ENCODE assay signal across 14 cellular contexts in genomic region chr2:203097735-203098134, GRCh38.
DNase-seq lines count a peak whose midpoint lies in the region; ATAC-seq and TF ChIP-seq lines count a peak whose summit lies in the region.
"Had no signal": no experiment of that assay in that cellular context is flagged by ENCODE, and none has a peak within 500 bp of the region (broad histone marks: within the 10 kb centered on the region; RNA-seq: fewer than 3 reads in every experiment).

No MANE protein-coding gene starts in this region.

- H3K9me3 ChIP-seq in AG04450 (ENCODE audit: control insufficient read depth, insufficient read depth, low read length): no peaks in the 10 kb centered on the region

- in situ Hi-C loops in astrocyte of the spinal cord (cut with HindIII; ENCODE audit: low sequenced_read_pairs): no loop called here

- no peak for ATAC-seq in activated naive CD4-positive, alpha-beta T cell treated with anti-CD3 and anti-CD28 coated beads, Interleukin-2, amount 50 U/mL, for 72 hours
- ATAC-seq in activated naive CD8-positive, alpha-beta T cell treated with anti-CD3 and anti-CD28 coated beads, Interleukin-2, amount 50 U/mL, for 24 hours: no peak
- ATAC-seq: naive thymus-derived CD8-positive, alpha-beta T cell had no signal

- TF ChIP-seq CTCF in AG04450 (IDR thresholded peaks at IDR 0.05; ENCODE audit: low read depth, low read length) (peak; percentile 42), astrocyte of the spinal cord (IDR thresholded peaks at IDR 0.05; ENCODE audit: low read depth, low read length) (peak; percentile 32), kidney epithelial cell (IDR thresholded peaks at IDR 0.05; ENCODE audit: insufficient read depth, low read length, poor library complexity, severe bottlenecking) (peak; percentile 32)

- H3K27me3 Mint-ChIP-seq in activated naive CD8-positive, alpha-beta T cell treated with anti-CD3 and anti-CD28 coated beads, Interleukin-2, amount 50 U/mL, for 24 hours: no peaks in the 10 kb centered on the region
- H3K27me3 Mint-ChIP-seq: brain; naive thymus-derived CD8-positive, alpha-beta T cell had no signal

- DNase-seq in AG04450 (ENCODE audit: low read depth, low spot score) (no peak), HEK293T (ENCODE audit: extremely low spot score) (peak; percentile 17), astrocyte of the spinal cord (ENCODE audit: low read depth, low spot score) (no peak), kidney epithelial cell (ENCODE audit: low read depth) (no peak), NCI-H1092 treated with DMSO at 0.1 percent for 48 hours (lab: John Stamatoyannopoulos, UW) (no peak), H4 (ENCODE audit: low spot score) (no peak)
- no peak for DNase-seq in activated naive CD4-positive, alpha-beta T cell treated with anti-CD3 and anti-CD28 coated beads, Interleukin-2, amount 50 U/mL, for 72 hours (ENCODE audit: low spot score in 2 of 2)
- DNase-seq in activated naive CD8-positive, alpha-beta T cell treated with anti-CD3 and anti-CD28 coated beads, Interleukin-2, amount 50 U/mL, for 24 hours: no peak
- DNase-seq: head of caudate nucleus; naive thymus-derived CD8-positive, alpha-beta T cell; NCI-H1436 treated with DMSO at 0.1 percent for 48 hours; SHP77; stimulated activated CD4-positive, alpha-beta T cell treated with anti-CD3 and anti-CD28 coated beads, Interleukin-2, amount 100 ng/mL, for 48 hours had no signal

- H3K27ac Mint-ChIP-seq in activated naive CD4-positive, alpha-beta T cell treated with anti-CD3 and anti-CD28 coated beads, Interleukin-2, amount 50 U/mL, for 72 hours: no peak overlapping the region
- no peak overlapping the region for H3K27ac Mint-ChIP-seq in activated naive CD8-positive, alpha-beta T cell treated with anti-CD3 and anti-CD28 coated beads, Interleukin-2, amount 50 U/mL, for 24 hours
- H3K27ac Mint-ChIP-seq: brain; naive thymus-derived CD8-positive, alpha-beta T cell had no signal

- CTCF ChIA-PET in AG04450 (lab: Charles Lee) (no interaction called here), HEK293T (lab: Yijun Ruan, JAX) (no interaction called here)

- no peaks in the 10 kb centered on the region for H3K36me3 ChIP-seq in kidney epithelial cell (ENCODE audit: control insufficient read depth, insufficient read depth, low read length)

- H3K4me3 Mint-ChIP-seq in activated naive CD8-positive, alpha-beta T cell treated with anti-CD3 and anti-CD28 coated beads, Interleukin-2, amount 50 U/mL, for 24 hours: no peak overlapping the region
- H3K4me3 Mint-ChIP-seq: brain; naive thymus-derived CD8-positive, alpha-beta T cell had no signal

- no peaks in the 10 kb centered on the region for H3K4me1 Mint-ChIP-seq in activated naive CD8-positive, alpha-beta T cell treated with anti-CD3 and anti-CD28 coated beads, Interleukin-2, amount 50 U/mL, for 24 hours
- H3K4me1 Mint-ChIP-seq: brain; naive thymus-derived CD8-positive, alpha-beta T cell had no signal

- POLR2A ChIA-PET in AG04450 (lab: Yijun Ruan, JAX) (no interaction called here), HEK293T (lab: Yijun Ruan, JAX) (no interaction called here)

- peaks cover 0 to 1% of the 10 kb centered on the region in 2 donors for H3K9me3 Mint-ChIP-seq in activated naive CD4-positive, alpha-beta T cell treated with anti-CD3 and anti-CD28 coated beads, Interleukin-2, amount 50 U/mL, for 72 hours
- H3K9me3 Mint-ChIP-seq in activated naive CD8-positive, alpha-beta T cell treated with anti-CD3 and anti-CD28 coated beads, Interleukin-2, amount 50 U/mL, for 24 hours: no peaks in the 10 kb centered on the region

- H3K27me3 ChIP-seq in AG04450 (ENCODE audit: control insufficient read depth, insufficient read depth, low read length): no peaks in the 10 kb centered on the region
- H3K27me3 ChIP-seq in kidney epithelial cell (ENCODE audit: control insufficient read depth, insufficient read depth, low read length): no peaks in the 10 kb centered on the region

- no peak overlapping the region for H3K27ac ChIP-seq in AG04450 (ENCODE audit: low read depth, low read length)

- H3K4me3 ChIP-seq in AG04450 (ENCODE audit: low read depth, low read length) (no peak overlapping the region), astrocyte of the spinal cord (ENCODE audit: low read depth, low read length) (no peak overlapping the region), kidney epithelial cell (ENCODE audit: low read depth, low read length) (no peak overlapping the region)

- H3K36me3 Mint-ChIP-seq in activated naive CD4-positive, alpha-beta T cell treated with anti-CD3 and anti-CD28 coated beads, Interleukin-2, amount 50 U/mL, for 72 hours: peaks cover 9 to 10% of the 10 kb centered on the region in 2 donors
- peaks cover 13% of the 10 kb centered on the region for H3K36me3 Mint-ChIP-seq in activated naive CD8-positive, alpha-beta T cell treated with anti-CD3 and anti-CD28 coated beads, Interleukin-2, amount 50 U/mL, for 24 hours (ENCODE audit: low read depth)

TF ChIP-seq in HEK293T, 16 proteins besides CTCF, POLR2A, EP300 and RAD21:
- no peak for TF ChIP-seq SUZ12 (IDR thresholded peaks at IDR 0.05)
- TF ChIP-seq L3MBTL2 (conservative IDR thresholded peaks at IDR 0.05): no peak
- TF ChIP-seq, protein P1, sequence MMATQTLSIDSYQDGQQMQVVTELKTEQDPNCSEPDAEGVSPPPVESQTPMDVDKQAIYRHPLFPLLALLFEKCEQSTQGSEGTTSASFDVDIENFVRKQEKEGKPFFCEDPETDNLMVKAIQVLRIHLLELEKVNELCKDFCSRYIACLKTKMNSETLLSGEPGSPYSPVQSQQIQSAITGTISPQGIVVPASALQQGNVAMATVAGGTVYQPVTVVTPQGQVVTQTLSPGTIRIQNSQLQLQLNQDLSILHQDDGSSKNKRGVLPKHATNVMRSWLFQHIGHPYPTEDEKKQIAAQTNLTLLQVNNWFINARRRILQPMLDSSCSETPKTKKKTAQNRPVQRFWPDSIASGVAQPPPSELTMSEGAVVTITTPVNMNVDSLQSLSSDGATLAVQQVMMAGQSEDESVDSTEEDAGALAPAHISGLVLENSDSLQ (IDR thresholded peaks at IDR 0.05): no peak
- TF ChIP-seq ARNT (IDR thresholded peaks at IDR 0.05): no peak
- no peak for TF ChIP-seq ZNF384 (IDR thresholded peaks at IDR 0.05)
- TF ChIP-seq SP1 (IDR thresholded peaks at IDR 0.05): no peak
- no peak for TF ChIP-seq LEF1 (IDR thresholded peaks at IDR 0.05; ENCODE audit: borderline replicate concordance)
- TF ChIP-seq NFRKB (IDR thresholded peaks at IDR 0.05): no peak
- no peak for TF ChIP-seq TARDBP (IDR thresholded peaks at IDR 0.05)
- no peak for TF ChIP-seq BHLHE40 (IDR thresholded peaks at IDR 0.05; ENCODE audit: borderline replicate concordance)
- TF ChIP-seq HDGF (IDR thresholded peaks at IDR 0.05; ENCODE audit: borderline replicate concordance): no peak
- TF ChIP-seq CTBP1 (IDR thresholded peaks at IDR 0.05; ENCODE audit: borderline replicate concordance): no peak
- no peak for TF ChIP-seq ELF4 (IDR thresholded peaks at IDR 0.05)
- TF ChIP-seq FOXA1 (IDR thresholded peaks at IDR 0.05): no peak
- no peak for TF ChIP-seq FOXM1 (IDR thresholded peaks at IDR 0.05; ENCODE audit: borderline replicate concordance)
- TF ChIP-seq FOXK2 (IDR thresholded peaks at IDR 0.05): no peak
